ENCODE assay signal across 1 cellular context in the genomic region with DNA sequence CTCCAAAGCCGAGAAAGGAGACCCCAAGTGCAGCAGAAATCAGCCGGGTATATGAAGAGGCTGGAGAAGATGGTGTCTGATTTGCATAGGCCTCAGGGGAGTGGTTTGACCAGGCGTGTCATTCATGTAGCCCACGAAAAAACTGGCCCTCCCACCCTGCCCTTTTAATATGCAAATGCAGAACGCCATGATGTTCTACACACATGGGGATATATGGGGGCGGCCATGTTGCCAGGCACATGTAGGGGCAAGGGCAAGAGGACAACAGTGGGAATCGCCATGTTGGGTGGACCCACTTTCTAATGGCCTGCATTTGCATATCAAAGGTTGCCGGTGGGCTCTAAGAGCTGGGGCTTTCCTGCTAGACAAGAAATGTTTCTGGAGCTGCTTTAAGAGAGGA.
TF ChIP-seq lines count a peak whose summit lies in the region.

No MANE protein-coding gene starts in this region.

TF ChIP-seq in GM12878, 131 proteins besides CTCF, POLR2A, EP300 and RAD21 (continued from another document):
- TF ChIP-seq CUX1 (IDR thresholded peaks at IDR 0.05; ENCODE audit: insufficient replicate concordance, low read depth, low read length) = no peak
